Comparison of ENCODE assay signal across 13 cellular contexts in the genomic region with DNA sequence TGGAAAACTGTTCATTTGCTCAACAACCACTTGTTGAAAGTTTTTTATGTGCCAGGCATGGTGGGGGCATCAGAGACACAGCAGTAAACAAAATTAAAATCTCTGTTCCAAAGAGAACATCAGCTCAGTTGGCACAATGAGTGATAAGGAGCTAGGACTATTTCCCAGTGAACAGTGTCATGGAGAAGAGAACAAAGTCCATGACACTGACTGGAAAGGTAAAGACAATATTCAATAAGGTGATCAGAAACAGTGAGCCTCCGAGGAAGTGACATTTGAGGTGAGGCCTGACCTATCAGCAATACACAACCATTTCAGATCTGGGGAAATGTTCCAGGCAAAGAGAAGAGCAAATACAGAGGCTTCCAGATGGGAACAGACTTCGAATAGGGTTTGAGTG. TPM values are rescaled to one million over a fixed set of nuclear protein-coding genes. Genes with fewer than 3 reads are reported as not detected.
DNase-seq lines count a peak whose midpoint lies in the region; ATAC-seq and TF ChIP-seq lines count a peak whose summit lies in the region.
"Had no signal": no experiment of that assay in that cellular context is flagged by ENCODE, and none has a peak within 500 bp of the region (broad histone marks: within the 10 kb centered on the region; RNA-seq: fewer than 3 reads in every experiment).

No MANE protein-coding gene starts in this region.

- TF ChIP-seq CTCF in VCaP (conservative IDR thresholded peaks at IDR 0.05), result no peak

- peaks cover 71% of the 10 kb centered on the region for H3K4me1 Mint-ChIP-seq in activated T-cell treated with anti-CD3 and anti-CD28 coated beads, Interleukin-2, amount 50 U/mL, for 24 hours (ENCODE audit: low read depth)
- H3K4me1 Mint-ChIP-seq in stimulated activated memory B cell treated with anti-CD40 and anti-IgM and Interleukin-4, amounts not matched to agents 10 μg/mL and 1 μg/mL and 100 μg/mL, for 72 hours, result peaks cover 62% of the 10 kb centered on the region

- H3K27ac Mint-ChIP-seq in activated T-cell treated with anti-CD3 and anti-CD28 coated beads, Interleukin-2, amount 50 U/mL, for 24 hours, result peak overlapping the region; percentile 87
- H3K27ac Mint-ChIP-seq in stimulated activated memory B cell treated with anti-CD40 and anti-IgM and Interleukin-4, amounts not matched to agents 10 μg/mL and 1 μg/mL and 100 μg/mL, for 72 hours, result peak overlapping the region; percentile 62

- ATAC-seq in left colon, result peak; percentile 44
- ATAC-seq in stimulated activated memory B cell treated with anti-CD40 and anti-IgM and Interleukin-4, amounts not matched to agents 10 μg/mL and 1 μg/mL and 100 μg/mL, for 72 hours, result no peak
- no peak for ATAC-seq in GM21390 (IDR thresholded peaks at IDR 0.05; ENCODE audit: unreplicated experiment)
- ATAC-seq: SK-N-SH treated with all-trans-retinoic acid at 6 μM for 48 hours had no signal

- H3K36me3 Mint-ChIP-seq in activated T-cell treated with anti-CD3 and anti-CD28 coated beads, Interleukin-2, amount 50 U/mL, for 24 hours (ENCODE audit: low read depth), result peaks cover 38% of the 10 kb centered on the region
- peaks cover 12% of the 10 kb centered on the region for H3K36me3 Mint-ChIP-seq in stimulated activated memory B cell treated with anti-CD40 and anti-IgM and Interleukin-4, amounts not matched to agents 10 μg/mL and 1 μg/mL and 100 μg/mL, for 72 hours

- H3K4me3 Mint-ChIP-seq in activated T-cell treated with anti-CD3 and anti-CD28 coated beads, Interleukin-2, amount 50 U/mL, for 24 hours, result no peak overlapping the region
- H3K4me3 Mint-ChIP-seq in stimulated activated memory B cell treated with anti-CD40 and anti-IgM and Interleukin-4, amounts not matched to agents 10 μg/mL and 1 μg/mL and 100 μg/mL, for 72 hours, result no peak overlapping the region

- H3K27me3 Mint-ChIP-seq in activated T-cell treated with anti-CD3 and anti-CD28 coated beads, Interleukin-2, amount 50 U/mL, for 24 hours, result no peaks in the 10 kb centered on the region
- H3K27me3 Mint-ChIP-seq in stimulated activated memory B cell treated with anti-CD40 and anti-IgM and Interleukin-4, amounts not matched to agents 10 μg/mL and 1 μg/mL and 100 μg/mL, for 72 hours, result no peaks in the 10 kb centered on the region

- peak overlapping the region; percentile 97; the same call in 1 of the 2 replicates for H3K27ac ChIP-seq in VCaP
- H3K27ac ChIP-seq: thoracic aorta had no signal

- no peak for DNase-seq in activated T-cell treated with anti-CD3 and anti-CD28 coated beads, Interleukin-2, amount 50 U/mL, for 24 hours
- no peak for DNase-seq in activated T-cell treated with anti-CD3 and anti-CD28 coated beads, Interleukin-2, amount 50 U/mL, for 1 hour
- DNase-seq in left colon (no peak), COLO829 (ENCODE audit: low spot score) (no peak), SK-N-DZ (ENCODE audit: low spot score) (no peak)
- DNase-seq: activated CD4-positive, CD25-positive, alpha-beta regulatory T cell treated with anti-CD3 and anti-CD28 coated beads, Interleukin-2, amount 50 U/mL, for 72 hours; NCI-H1417; NCI-H345 had no signal

- no peaks in the 10 kb centered on the region for H3K9me3 Mint-ChIP-seq in activated T-cell treated with anti-CD3 and anti-CD28 coated beads, Interleukin-2, amount 50 U/mL, for 24 hours
- H3K9me3 Mint-ChIP-seq in stimulated activated memory B cell treated with anti-CD40 and anti-IgM and Interleukin-4, amounts not matched to agents 10 μg/mL and 1 μg/mL and 100 μg/mL, for 72 hours, result no peaks in the 10 kb centered on the region

- intact Hi-C loops in left colon (cut with DNase I, micrococcal nuclease), result no loop called here

RNA-seq across cellular contexts. Expression of a gene that starts 14.6 kb away (rescaled TPM):
- total RNA-seq in left colon, result 100 to 1,000 TPM; 216 to 301 TPM
- 0.64 TPM in 1 of 2 replicates, not detected in the other for polyA plus RNA-seq in SK-N-DZ (2014; cell fraction: cytosol; rRNA removed)
- polyA plus RNA-seq in SK-N-DZ (2014; cell fraction: nucleus; rRNA removed), result not detected in 2 replicates

RNA-seq across cellular contexts. Expression of a gene that starts 58.2 kb away (rescaled TPM):
- 10 to 100 TPM; 31.7 to 34.0 TPM for total RNA-seq in left colon
- polyA plus RNA-seq in SK-N-DZ (2014; cell fraction: cytosol; rRNA removed), result 40.9 and 43.8 TPM in 2 replicates
- 220 and 254 TPM in 2 replicates for polyA plus RNA-seq in SK-N-DZ (2014; cell fraction: nucleus; rRNA removed)

RNA-seq across cellular contexts. Expression of a gene that starts 58.5 kb away (rescaled TPM):
- total RNA-seq in left colon, result 10 to 100 TPM; 44.4 to 52.8 TPM
- 25.0 and 25.1 TPM in 2 replicates for polyA plus RNA-seq in SK-N-DZ (2014; cell fraction: cytosol; rRNA removed)
- polyA plus RNA-seq in SK-N-DZ (2014; cell fraction: nucleus; rRNA removed), result 33.0 and 38.5 TPM in 2 replicates
